Comparison of ENCODE assay signal across 17 cellular contexts in the genomic region with DNA sequence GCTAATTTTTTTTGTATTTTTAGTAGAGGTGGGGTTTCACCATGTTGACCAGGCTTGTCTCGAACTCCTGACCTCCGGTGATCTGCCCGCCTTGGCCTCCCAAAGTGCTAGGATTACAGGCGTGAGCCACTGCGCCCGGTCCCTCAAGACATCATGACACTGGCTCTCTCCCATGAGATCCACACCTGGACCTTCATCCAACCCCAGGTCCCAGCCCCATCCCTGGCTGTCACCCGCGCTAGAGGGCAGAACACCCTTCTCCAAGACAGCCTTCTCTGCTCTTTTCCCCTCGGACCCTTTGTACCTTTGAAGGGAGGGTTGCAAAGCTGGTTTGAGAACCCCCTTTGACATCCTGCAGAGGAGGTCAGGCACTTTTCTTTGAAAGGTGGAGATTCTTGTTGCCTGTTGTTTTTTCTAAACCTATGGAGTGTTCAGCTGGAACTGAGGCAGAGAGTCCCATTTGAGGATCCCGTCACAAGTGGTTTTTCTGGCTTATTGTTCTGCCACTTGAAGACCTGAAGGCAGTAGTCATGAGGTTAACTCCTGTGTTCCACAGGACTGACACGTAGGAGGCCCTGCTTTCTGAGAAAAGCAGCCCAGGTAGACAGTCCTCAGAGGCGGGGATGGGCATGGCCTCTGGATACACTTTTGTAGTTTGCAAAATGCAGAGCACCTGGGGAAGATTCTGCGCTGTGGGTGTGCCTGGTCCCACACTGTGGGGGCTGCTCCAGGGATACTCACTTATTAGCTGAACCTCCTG.
"Had no signal": no experiment of that assay in that cellular context is flagged by ENCODE, and none has a peak within 500 bp of the region (broad histone marks: within the 10 kb centered on the region; RNA-seq: fewer than 3 reads in every experiment).

No MANE protein-coding gene starts in this region.

- H3K9ac ChIP-seq: neural progenitor cell had no signal

- H3K4me3 ChIP-seq: esophagus muscularis mucosa, gastrocnemius medialis, heart right ventricle, lower lobe of right lung, neural progenitor cell, ovary, right atrium auricular region, tibial nerve had no signal

- H3K36me3 ChIP-seq: neural progenitor cell, ovary had no signal

- H3K4me1 ChIP-seq: lower lobe of right lung had no signal

- H3K27me3 ChIP-seq: esophagus muscularis mucosa, gastrocnemius medialis, heart right ventricle, neural progenitor cell, ovary, right atrium auricular region, tibial nerve had no signal

- DNase-seq: effector memory CD8-positive, alpha-beta T cell; gastrocnemius medialis; heart right ventricle; hypothalamus; islet precursor cell; lower lobe of right lung; midbrain; nucleus accumbens; ovary; small intestine; stimulated activated CD4-positive, alpha-beta T cell treated with anti-CD3 and anti-CD28 coated beads, Interleukin-12 subunit alpha, Interleukin-12 subunit beta, amount 100 ng/mL, for 4 hours; stimulated activated naive CD8-positive, alpha-beta T cell treated with anti-CD3 and anti-CD28 coated beads, Interleukin-15, Interleukin-2, amounts not matched to agents 100 U/mL and 50 U/mL, for 24 hours had no signal

- H3K9me3 ChIP-seq: esophagus muscularis mucosa, gastrocnemius medialis, heart right ventricle, lower lobe of right lung, ovary, right atrium auricular region, tibial nerve had no signal

- H3K4me2 ChIP-seq: neural progenitor cell had no signal

- H3K27ac ChIP-seq: epithelial cell of prostate, esophagus muscularis mucosa, gastrocnemius medialis, heart right ventricle, lower lobe of right lung, neural progenitor cell, ovary, right atrium auricular region, tibial nerve had no signal
